ENCODE assay signal across 8 cellular contexts in genomic region chr9:35658144-35658893, GRCh38.
DNase-seq lines count a peak whose midpoint lies in the region; ATAC-seq and TF ChIP-seq lines count a peak whose summit lies in the region.

TSS of gene CCDC107 (plus strand) at chr9:35658292. CDS start at chr9:35658380, 88 bp downstream.

- H3K27ac ChIP-seq in RWPE2 (ENCODE audit: poor library complexity, severe bottlenecking): peak within 1 kb of the TSS; percentile 76

- peaks cover 28% of the 10 kb centered on the region for H3K36me3 Mint-ChIP-seq in nephron (ENCODE audit: low read depth)

- H3K27me3 ChIP-seq in RWPE2 (ENCODE audit: insufficient read depth, poor library complexity, severe bottlenecking): no peaks in the 10 kb centered on the region

- H3K4me1 Mint-ChIP-seq in nephron: peaks cover 49% of the 10 kb centered on the region
- peaks cover 79% of the 10 kb centered on the region for H3K4me1 Mint-ChIP-seq in stimulated activated naive CD8-positive, alpha-beta T cell treated with anti-CD3 and anti-CD28 coated beads, Interleukin-15, amount 100 ng/mL, for 72 hours

- H3K27ac Mint-ChIP-seq in nephron: peak within 1 kb of the TSS; percentile 99
- peak within 1 kb of the TSS; percentile 98 to 100 for H3K27ac Mint-ChIP-seq in stimulated activated naive CD8-positive, alpha-beta T cell treated with anti-CD3 and anti-CD28 coated beads, Interleukin-15, amount 100 ng/mL, for 72 hours

- peaks cover 7% of the 10 kb centered on the region for H3K4me1 ChIP-seq in RWPE2 (ENCODE audit: insufficient read depth, poor library complexity, severe bottlenecking)

- no peaks in the 10 kb centered on the region for H3K9me3 ChIP-seq in RWPE2 (ENCODE audit: severe bottlenecking)

- DNase-seq in EH (ENCODE audit: low read depth): peak; percentile 86
- peak; percentile 68 to 69 for DNase-seq in Kasumi-1 (lab: John Stamatoyannopoulos, UW)
- DNase-seq in RWPE2 (ENCODE audit: low spot score): no peak
- peak; percentile 78 for DNase-seq in activated T-helper 9 cell treated with anti-CD3 and anti-CD28 coated beads, Interleukin-2, amount 50 U/mL, for 16 hours (ENCODE audit: low read depth)
- peak; percentile 86 for DNase-seq in fibroblast of pulmonary artery (ENCODE audit: low read depth)
- peak; percentile 84 to 86 for DNase-seq in stimulated activated naive CD8-positive, alpha-beta T cell treated with anti-CD3 and anti-CD28 coated beads, Interleukin-15, amount 100 ng/mL, for 72 hours

- peaks cover 5% of the 10 kb centered on the region for H3K27me3 Mint-ChIP-seq in nephron (ENCODE audit: low read depth)
- H3K27me3 Mint-ChIP-seq in stimulated activated naive CD8-positive, alpha-beta T cell treated with anti-CD3 and anti-CD28 coated beads, Interleukin-15, amount 100 ng/mL, for 72 hours: no peaks in the 10 kb centered on the region

- H3K4me3 ChIP-seq in RWPE2 (ENCODE audit: severe bottlenecking): peak within 1 kb of the TSS; percentile 72
- peak within 1 kb of the TSS; percentile 85 for H3K4me3 ChIP-seq in fibroblast of pulmonary artery (replicated peaks; ENCODE audit: low read depth, low read length)

- H3K4me3 Mint-ChIP-seq in nephron: peak within 1 kb of the TSS; percentile 78 to 88 (median 84)
- H3K4me3 Mint-ChIP-seq in stimulated activated naive CD8-positive, alpha-beta T cell treated with anti-CD3 and anti-CD28 coated beads, Interleukin-15, amount 100 ng/mL, for 72 hours: peak within 1 kb of the TSS; percentile 76 to 92

- TF ChIP-seq CTCF in RWPE2 (IDR thresholded peaks at IDR 0.05; ENCODE audit: poor library complexity, severe bottlenecking) (peak; percentile 67), fibroblast of pulmonary artery (IDR thresholded peaks at IDR 0.05; ENCODE audit: low read length, missing control alignments) (peak; percentile 40), nephron (IDR thresholded peaks at IDR 0.05; ENCODE audit: unreplicated experiment in 3 of 3) (peak; percentile 75 to 86 (median 77))

- ATAC-seq in GM21825 (IDR thresholded peaks at IDR 0.05; ENCODE audit: unreplicated experiment) (peak; percentile 48), RWPE2 (ENCODE audit: low read depth) (peak; percentile 56)
- peak; percentile 65 for ATAC-seq in stimulated activated naive CD8-positive, alpha-beta T cell treated with anti-CD3 and anti-CD28 coated beads, Interleukin-15, amount 100 ng/mL, for 72 hours

- H3K9me3 Mint-ChIP-seq in nephron: no peaks in the 10 kb centered on the region
- no peaks in the 10 kb centered on the region for H3K9me3 Mint-ChIP-seq in stimulated activated naive CD8-positive, alpha-beta T cell treated with anti-CD3 and anti-CD28 coated beads, Interleukin-15, amount 100 ng/mL, for 72 hours

- peaks cover 34% of the 10 kb centered on the region for H3K36me3 ChIP-seq in RWPE2 (ENCODE audit: low read depth)
